Comparison of ENCODE assay signal across 14 cellular contexts in genomic region chr14:58282925-58283593, GRCh38. TPM values are rescaled to one million over a fixed set of nuclear protein-coding genes. Genes with fewer than 3 reads are reported as not detected.
A peak's percentile ranks its signal among the peaks of the same experiment; 100 is the strongest.
DNase-seq lines count a peak whose midpoint lies in the region; ATAC-seq, FAIRE-seq and TF ChIP-seq lines count a peak whose summit lies in the region.
"Had no signal": no experiment of that assay in that cellular context is flagged by ENCODE, and none has a peak within 500 bp of the region (broad histone marks: within the 10 kb centered on the region; RNA-seq: fewer than 3 reads in every experiment).

No MANE protein-coding gene starts in this region.

- CTCF ChIA-PET in MCF 10A (lab: Yijun Ruan, JAX) = no interaction called here
- CTCF ChIA-PET in mammary epithelial cell (lab: Charles Lee; ENCODE audit: low non-redundant PET) = no interaction called here
- CTCF ChIA-PET in activated B cell treated with CpG ODN at 0.5 μM for 24 hours (lab: Charles Lee) = no interaction called here

- no peaks in the 10 kb centered on the region for H3K9me3 ChIP-seq in mammary epithelial cell (replicated peaks; ENCODE audit: insufficient read depth, low read length)

- TF ChIP-seq CTCF in MCF 10A (IDR thresholded peaks at IDR 0.05; ENCODE audit: unreplicated experiment) (no peak), mammary epithelial cell (conservative IDR thresholded peaks at IDR 0.05 in 1 of 2, IDR thresholded peaks at IDR 0.05 in 1 of 2; ENCODE audit: extremely low read depth in 1 of 2, insufficient read depth in 1 of 2, low read depth in 1 of 2, low read length in 2 of 2) (no peak), activated B cell treated with CpG ODN at 0.5 μM for 24 hours (IDR thresholded peaks at IDR 0.05) (no peak), GM13977 (IDR thresholded peaks at IDR 0.05; ENCODE audit: extremely low read depth, insufficient read depth, missing control alignments) (no peak)

- H3K9me3 Mint-ChIP-seq in MCF 10A (ENCODE audit: unreplicated experiment) (no peaks in the 10 kb centered on the region), activated B cell treated with CpG ODN at 0.5 μM for 24 hours (no peaks in the 10 kb centered on the region), memory B cell (no peaks in the 10 kb centered on the region)
- no peaks in the 10 kb centered on the region for H3K9me3 Mint-ChIP-seq in stimulated activated memory B cell treated with anti-CD40 and anti-IgM and Interleukin-4, amounts not matched to agents 10 μg/mL and 1 μg/mL and 100 μg/mL, for 72 hours
- H3K9me3 Mint-ChIP-seq: activated naive CD4-positive, alpha-beta T cell treated with anti-CD3 and anti-CD28 coated beads, Interleukin-2, amount 50 U/mL, for 72 hours had no signal

- H3K36me3 ChIP-seq in mammary epithelial cell (ENCODE audit: insufficient read depth, low read length) = peaks cover 42% of the 10 kb centered on the region

- no peak overlapping the region for H2AFZ ChIP-seq in mammary epithelial cell (ENCODE audit: low read depth, low read length)

- DNase-seq in MCF 10A (ENCODE audit: unreplicated experiment) (no peak), mammary epithelial cell (no peak), activated B cell treated with CpG ODN at 0.5 μM for 24 hours (no peak), memory B cell (ENCODE audit: low spot score in 2 of 2) (no peak), GM12892 (ENCODE audit: insufficient read length) (no peak), nucleus accumbens (lab: John Stamatoyannopoulos, UW) (no peak), GM13977 (ENCODE audit: low spot score) (no peak)
- DNase-seq: activated CD4-positive, alpha-beta T cell treated with anti-CD3 and anti-CD28 coated beads, Interleukin-2, amount 50 U/mL, for 4 hours; hippocampal formation; NCI-H1048; NCI-H226; stimulated activated CD4-positive, alpha-beta T cell treated with anti-CD3 and anti-CD28 coated beads, Interleukin-1b, Interleukin-23, amount 100 ng/mL, for 48 hours had no signal

- ATAC-seq in activated B cell treated with CpG ODN at 0.5 μM for 24 hours (ENCODE audit: low read depth) (no peak), memory B cell (ENCODE audit: low read depth) (no peak)
- no peak for ATAC-seq in stimulated activated memory B cell treated with anti-CD40 and anti-IgM and Interleukin-4, amounts not matched to agents 10 μg/mL and 1 μg/mL and 100 μg/mL, for 72 hours

- no peak overlapping the region for H3K4me3 Mint-ChIP-seq in MCF 10A (ENCODE audit: unreplicated experiment)
- no peak overlapping the region for H3K4me3 Mint-ChIP-seq in activated B cell treated with CpG ODN at 0.5 μM for 24 hours
- H3K4me3 Mint-ChIP-seq in memory B cell = no peak overlapping the region
- no peak overlapping the region for H3K4me3 Mint-ChIP-seq in stimulated activated memory B cell treated with anti-CD40 and anti-IgM and Interleukin-4, amounts not matched to agents 10 μg/mL and 1 μg/mL and 100 μg/mL, for 72 hours

- intact Hi-C loops in MCF 10A (cut with micrococcal nuclease) = no loop called here
- intact Hi-C loops in mammary epithelial cell (cut with micrococcal nuclease) = no loop called here
- intact Hi-C loops in activated B cell treated with CpG ODN at 0.5 μM for 24 hours (cut with micrococcal nuclease) = no loop called here

- in situ Hi-C loops in mammary epithelial cell (cut with MboI; ENCODE audit: low sequenced_read_pairs in 2 of 2) = no loop called here
- in situ Hi-C loops in GM13977 (cut with MboI; ENCODE audit: low pct_unique_long_range_greater_than_20kb, low sequenced_read_pairs, unreplicated experiment) = no loop called here

- H3K4me2 ChIP-seq in mammary epithelial cell (ENCODE audit: insufficient read depth, low read depth, low read length) = no peak overlapping the region

- TF ChIP-seq POLR2A in GM12892 (IDR thresholded peaks at IDR 0.05; ENCODE audit: low read depth, low read length) = no peak

- no peaks in the 10 kb centered on the region for H3K27me3 ChIP-seq in mammary epithelial cell (ENCODE audit: insufficient read depth, low read length)

- H3K27me3 Mint-ChIP-seq in MCF 10A (ENCODE audit: insufficient read depth, unreplicated experiment) (no peaks in the 10 kb centered on the region), activated B cell treated with CpG ODN at 0.5 μM for 24 hours (no peaks in the 10 kb centered on the region), memory B cell (no peaks in the 10 kb centered on the region)
- H3K27me3 Mint-ChIP-seq in stimulated activated memory B cell treated with anti-CD40 and anti-IgM and Interleukin-4, amounts not matched to agents 10 μg/mL and 1 μg/mL and 100 μg/mL, for 72 hours = no peaks in the 10 kb centered on the region

- no peaks in the 10 kb centered on the region for H4K20me1 ChIP-seq in mammary epithelial cell (ENCODE audit: insufficient read depth, low read length)

- H3K36me3 Mint-ChIP-seq in MCF 10A (ENCODE audit: insufficient read depth, unreplicated experiment) (peaks cover 86% of the 10 kb centered on the region), activated B cell treated with CpG ODN at 0.5 μM for 24 hours (ENCODE audit: low read depth) (peaks cover 88% of the 10 kb centered on the region), memory B cell (peaks cover 39% of the 10 kb centered on the region)
- peaks cover 59% of the 10 kb centered on the region for H3K36me3 Mint-ChIP-seq in stimulated activated memory B cell treated with anti-CD40 and anti-IgM and Interleukin-4, amounts not matched to agents 10 μg/mL and 1 μg/mL and 100 μg/mL, for 72 hours

- FAIRE-seq in GM12892 (lab: Jason Lieb, UNC) = no peak

- dilution Hi-C loops in mammary epithelial cell (cut with HindIII; ENCODE audit: low sequenced_read_pairs) = no loop called here

- 82% methylated on average over 4 of the region's 4 CpGs for WGBS in mammary epithelial cell (ENCODE audit: low coverage, missing lambda C conversion rate)

- BruUV-seq in MCF 10A (replicated peaks; lab: Mats Ljungman, UMichigan) (no TSS peak), mammary epithelial cell (replicated peaks; lab: Mats Ljungman, UMichigan) (no TSS peak)

- peak overlapping the region; percentile 97 for H3K27ac Mint-ChIP-seq in MCF 10A (ENCODE audit: low read depth, unreplicated experiment)
- peak overlapping the region; percentile 41 for H3K27ac Mint-ChIP-seq in activated B cell treated with CpG ODN at 0.5 μM for 24 hours
- peak overlapping the region; percentile 68 for H3K27ac Mint-ChIP-seq in memory B cell
- H3K27ac Mint-ChIP-seq in stimulated activated memory B cell treated with anti-CD40 and anti-IgM and Interleukin-4, amounts not matched to agents 10 μg/mL and 1 μg/mL and 100 μg/mL, for 72 hours = peak overlapping the region; percentile 95

- no peak overlapping the region for H3K4me3 ChIP-seq in mammary epithelial cell (replicated peaks in 1 of 3; ENCODE audit: insufficient read depth in 1 of 3, low read depth in 2 of 3, low read length in 3 of 3)

- POLR2A ChIA-PET in MCF 10A (lab: Yijun Ruan, JAX) = interaction anchor here (1.2 to 6.2 kb wide), 2 partner anchors 15 to 39 kb away, joined by 5 to 88 read pairs; partner anchors contain the start of genes ARID4A and PSMA3
- POLR2A ChIA-PET in activated B cell treated with CpG ODN at 0.5 μM for 24 hours (lab: Charles Lee) = no interaction called here

- peaks cover 17% of the 10 kb centered on the region for H3K4me1 ChIP-seq in mammary epithelial cell (ENCODE audit: insufficient read depth, low read length)

- H3K27ac ChIP-seq in mammary epithelial cell (ENCODE audit: insufficient read depth, low read depth, low read length) = no peak overlapping the region

- H3K79me2 ChIP-seq in mammary epithelial cell (ENCODE audit: insufficient read depth, low read length) = peaks cover 97% of the 10 kb centered on the region

- H3K4me1 Mint-ChIP-seq in MCF 10A (ENCODE audit: insufficient read depth, unreplicated experiment) (peaks cover 47% of the 10 kb centered on the region), activated B cell treated with CpG ODN at 0.5 μM for 24 hours (peaks cover 38% of the 10 kb centered on the region), memory B cell (peaks cover 34% of the 10 kb centered on the region)
- peaks cover 44% of the 10 kb centered on the region for H3K4me1 Mint-ChIP-seq in stimulated activated memory B cell treated with anti-CD40 and anti-IgM and Interleukin-4, amounts not matched to agents 10 μg/mL and 1 μg/mL and 100 μg/mL, for 72 hours

- no peak overlapping the region for H3K9ac ChIP-seq in mammary epithelial cell (ENCODE audit: insufficient read depth, low read length)

RNA-seq across cellular contexts. Expression of gene ARID4A, which starts 15.3 kb away (rescaled TPM):
- 18.2 and 19.0 TPM in 2 replicates for total RNA-seq in MCF 10A (2022)
- total RNA-seq in mammary epithelial cell = 10 to 100 TPM in 1 of 2 donors, 1 to 10 TPM in 1; 4.2 to 11.9 TPM
- polyA plus RNA-seq in mammary epithelial cell = 2.5 TPM
- 2.0 TPM for polyA minus RNA-seq in mammary epithelial cell
- total RNA-seq in activated B cell treated with CpG ODN at 0.5 μM for 24 hours = 39.6 and 42.0 TPM in 2 replicates
- 12.7 TPM for polyA plus RNA-seq in GM12892 (2012; ENCODE audit: missing spikeins)

RNA-seq across cellular contexts. Expression of gene PSMA3, which starts 38.4 kb away (rescaled TPM):
- total RNA-seq in MCF 10A (2022) (203 and 239 TPM in 2 replicates), mammary epithelial cell (100 to 1,000 TPM in 1 of 2 donors, 10 to 100 TPM in 1; 69.8 to 157 TPM), activated B cell treated with CpG ODN at 0.5 μM for 24 hours (204 and 208 TPM in 2 replicates)
- polyA plus RNA-seq in mammary epithelial cell = 199 TPM
- 268 TPM for polyA minus RNA-seq in mammary epithelial cell
- 221 TPM for polyA plus RNA-seq in GM12892 (2012; ENCODE audit: missing spikeins)

Comparison
In these comparisons a context has a peak if more than half of its experiments do, and no peak if none do; other contexts are left out.
1. H3K27ac Mint-ChIP-seq: peak in every context shown above with its lines; median percentile 97 in MCF 10A; 95 in stimulated activated memory B cell treated with anti-CD40 and anti-IgM and Interleukin-4, amounts not matched to agents 10 μg/mL and 1 μg/mL and 100 μg/mL, for 72 hours; 68 in memory B cell; 41 in activated B cell treated with CpG ODN at 0.5 μM for 24 hours.